Comparison of ENCODE assay signal across 1 cellular context in the genomic region with DNA sequence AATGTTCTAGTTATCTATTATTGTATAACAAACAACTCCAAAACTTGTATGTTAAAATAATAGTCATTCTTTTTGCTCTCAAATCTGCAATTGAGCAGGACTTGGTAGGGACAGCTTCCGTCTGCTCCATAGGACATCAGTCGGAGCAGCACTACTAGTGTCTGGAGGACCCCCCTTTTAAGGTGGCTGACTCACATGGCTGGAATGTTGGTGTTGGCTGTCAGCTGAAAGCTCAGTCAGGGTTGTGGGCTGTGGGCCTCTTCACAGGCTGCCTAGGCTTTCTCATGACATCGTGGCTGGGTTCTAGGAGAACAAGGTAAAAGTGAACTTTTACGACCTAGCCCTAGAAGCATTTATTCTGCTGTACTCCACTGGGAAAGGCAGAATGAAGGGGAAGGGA.
A peak's percentile ranks its signal among the peaks of the same experiment; 100 is the strongest.
TF ChIP-seq lines count a peak whose summit lies in the region.

No MANE protein-coding gene starts in this region.

TF ChIP-seq in H1, 55 proteins besides CTCF, POLR2A, EP300 and RAD21:
- TF ChIP-seq, protein P1, sequence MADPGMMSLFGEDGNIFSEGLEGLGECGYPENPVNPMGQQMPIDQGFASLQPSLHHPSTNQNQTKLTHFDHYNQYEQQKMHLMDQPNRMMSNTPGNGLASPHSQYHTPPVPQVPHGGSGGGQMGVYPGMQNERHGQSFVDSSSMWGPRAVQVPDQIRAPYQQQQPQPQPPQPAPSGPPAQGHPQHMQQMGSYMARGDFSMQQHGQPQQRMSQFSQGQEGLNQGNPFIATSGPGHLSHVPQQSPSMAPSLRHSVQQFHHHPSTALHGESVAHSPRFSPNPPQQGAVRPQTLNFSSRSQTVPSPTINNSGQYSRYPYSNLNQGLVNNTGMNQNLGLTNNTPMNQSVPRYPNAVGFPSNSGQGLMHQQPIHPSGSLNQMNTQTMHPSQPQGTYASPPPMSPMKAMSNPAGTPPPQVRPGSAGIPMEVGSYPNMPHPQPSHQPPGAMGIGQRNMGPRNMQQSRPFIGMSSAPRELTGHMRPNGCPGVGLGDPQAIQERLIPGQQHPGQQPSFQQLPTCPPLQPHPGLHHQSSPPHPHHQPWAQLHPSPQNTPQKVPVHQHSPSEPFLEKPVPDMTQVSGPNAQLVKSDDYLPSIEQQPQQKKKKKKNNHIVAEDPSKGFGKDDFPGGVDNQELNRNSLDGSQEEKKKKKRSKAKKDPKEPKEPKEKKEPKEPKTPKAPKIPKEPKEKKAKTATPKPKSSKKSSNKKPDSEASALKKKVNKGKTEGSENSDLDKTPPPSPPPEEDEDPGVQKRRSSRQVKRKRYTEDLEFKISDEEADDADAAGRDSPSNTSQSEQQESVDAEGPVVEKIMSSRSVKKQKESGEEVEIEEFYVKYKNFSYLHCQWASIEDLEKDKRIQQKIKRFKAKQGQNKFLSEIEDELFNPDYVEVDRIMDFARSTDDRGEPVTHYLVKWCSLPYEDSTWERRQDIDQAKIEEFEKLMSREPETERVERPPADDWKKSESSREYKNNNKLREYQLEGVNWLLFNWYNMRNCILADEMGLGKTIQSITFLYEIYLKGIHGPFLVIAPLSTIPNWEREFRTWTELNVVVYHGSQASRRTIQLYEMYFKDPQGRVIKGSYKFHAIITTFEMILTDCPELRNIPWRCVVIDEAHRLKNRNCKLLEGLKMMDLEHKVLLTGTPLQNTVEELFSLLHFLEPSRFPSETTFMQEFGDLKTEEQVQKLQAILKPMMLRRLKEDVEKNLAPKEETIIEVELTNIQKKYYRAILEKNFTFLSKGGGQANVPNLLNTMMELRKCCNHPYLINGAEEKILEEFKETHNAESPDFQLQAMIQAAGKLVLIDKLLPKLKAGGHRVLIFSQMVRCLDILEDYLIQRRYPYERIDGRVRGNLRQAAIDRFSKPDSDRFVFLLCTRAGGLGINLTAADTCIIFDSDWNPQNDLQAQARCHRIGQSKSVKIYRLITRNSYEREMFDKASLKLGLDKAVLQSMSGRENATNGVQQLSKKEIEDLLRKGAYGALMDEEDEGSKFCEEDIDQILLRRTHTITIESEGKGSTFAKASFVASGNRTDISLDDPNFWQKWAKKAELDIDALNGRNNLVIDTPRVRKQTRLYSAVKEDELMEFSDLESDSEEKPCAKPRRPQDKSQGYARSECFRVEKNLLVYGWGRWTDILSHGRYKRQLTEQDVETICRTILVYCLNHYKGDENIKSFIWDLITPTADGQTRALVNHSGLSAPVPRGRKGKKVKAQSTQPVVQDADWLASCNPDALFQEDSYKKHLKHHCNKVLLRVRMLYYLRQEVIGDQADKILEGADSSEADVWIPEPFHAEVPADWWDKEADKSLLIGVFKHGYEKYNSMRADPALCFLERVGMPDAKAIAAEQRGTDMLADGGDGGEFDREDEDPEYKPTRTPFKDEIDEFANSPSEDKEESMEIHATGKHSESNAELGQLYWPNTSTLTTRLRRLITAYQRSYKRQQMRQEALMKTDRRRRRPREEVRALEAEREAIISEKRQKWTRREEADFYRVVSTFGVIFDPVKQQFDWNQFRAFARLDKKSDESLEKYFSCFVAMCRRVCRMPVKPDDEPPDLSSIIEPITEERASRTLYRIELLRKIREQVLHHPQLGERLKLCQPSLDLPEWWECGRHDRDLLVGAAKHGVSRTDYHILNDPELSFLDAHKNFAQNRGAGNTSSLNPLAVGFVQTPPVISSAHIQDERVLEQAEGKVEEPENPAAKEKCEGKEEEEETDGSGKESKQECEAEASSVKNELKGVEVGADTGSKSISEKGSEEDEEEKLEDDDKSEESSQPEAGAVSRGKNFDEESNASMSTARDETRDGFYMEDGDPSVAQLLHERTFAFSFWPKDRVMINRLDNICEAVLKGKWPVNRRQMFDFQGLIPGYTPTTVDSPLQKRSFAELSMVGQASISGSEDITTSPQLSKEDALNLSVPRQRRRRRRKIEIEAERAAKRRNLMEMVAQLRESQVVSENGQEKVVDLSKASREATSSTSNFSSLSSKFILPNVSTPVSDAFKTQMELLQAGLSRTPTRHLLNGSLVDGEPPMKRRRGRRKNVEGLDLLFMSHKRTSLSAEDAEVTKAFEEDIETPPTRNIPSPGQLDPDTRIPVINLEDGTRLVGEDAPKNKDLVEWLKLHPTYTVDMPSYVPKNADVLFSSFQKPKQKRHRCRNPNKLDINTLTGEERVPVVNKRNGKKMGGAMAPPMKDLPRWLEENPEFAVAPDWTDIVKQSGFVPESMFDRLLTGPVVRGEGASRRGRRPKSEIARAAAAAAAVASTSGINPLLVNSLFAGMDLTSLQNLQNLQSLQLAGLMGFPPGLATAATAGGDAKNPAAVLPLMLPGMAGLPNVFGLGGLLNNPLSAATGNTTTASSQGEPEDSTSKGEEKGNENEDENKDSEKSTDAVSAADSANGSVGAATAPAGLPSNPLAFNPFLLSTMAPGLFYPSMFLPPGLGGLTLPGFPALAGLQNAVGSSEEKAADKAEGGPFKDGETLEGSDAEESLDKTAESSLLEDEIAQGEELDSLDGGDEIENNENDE (IDR thresholded peaks at IDR 0.05; ENCODE audit: insufficient replicate concordance, low read length): no peak
- TF ChIP-seq TEAD4 (IDR thresholded peaks at IDR 0.05; ENCODE audit: low read depth, low read length) (peak; percentile 88), FOSL1 (IDR thresholded peaks at IDR 0.05; ENCODE audit: insufficient read depth, low read depth, low read length) (0 out of 2 replicates have a peak, but pooled peaks have one; percentile 28), POLR2AphosphoS5 (IDR thresholded peaks at IDR 0.05; ENCODE audit: low read depth, low read length) (no peak), JUND (IDR thresholded peaks at IDR 0.05; ENCODE audit: low read length) (peak; percentile 95), ZNF274 (IDR thresholded peaks at IDR 0.05; ENCODE audit: borderline replicate concordance, extremely low read depth, low read length) (no peak), JUN (IDR thresholded peaks at IDR 0.05; ENCODE audit: low read depth, low read length) (peak; percentile 87), POU5F1 (IDR thresholded peaks at IDR 0.05; ENCODE audit: low read depth, low read length) (no peak), CEBPB (IDR thresholded peaks at IDR 0.05; ENCODE audit: low read depth, low read length) (no peak), NANOG (IDR thresholded peaks at IDR 0.05; ENCODE audit: insufficient read depth, low read depth, low read length, poor library complexity, severe bottlenecking) (no peak), GTF2F1 (IDR thresholded peaks at IDR 0.05; ENCODE audit: borderline replicate concordance, low read depth, low read length) (no peak), SUZ12 (IDR thresholded peaks at IDR 0.05; ENCODE audit: low read length) (no peak), CBX8 (IDR thresholded peaks at IDR 0.05; ENCODE audit: borderline replicate concordance, low read depth, low read length) (no peak), SIRT6 (IDR thresholded peaks at IDR 0.05; ENCODE audit: low read length) (no peak), BCL11A (IDR thresholded peaks at IDR 0.05; ENCODE audit: low read depth in 2 of 2, low read length in 2 of 2) (no peak), CREB1 (IDR thresholded peaks at IDR 0.05) (no peak), RXRA (IDR thresholded peaks at IDR 0.05; ENCODE audit: insufficient read depth, low read depth, low read length) (no peak), SP2 (IDR thresholded peaks at IDR 0.05; ENCODE audit: low read length) (no peak), ASH2L (IDR thresholded peaks at IDR 0.05; ENCODE audit: low read length) (no peak), TAF7 (optimal IDR thresholded peaks at IDR 0.05; ENCODE audit: borderline replicate concordance, low read depth, low read length) (no peak), KDM4A (IDR thresholded peaks at IDR 0.05; ENCODE audit: low read depth, low read length, severe bottlenecking) (no peak), SP4 (IDR thresholded peaks at IDR 0.05; ENCODE audit: low read length) (no peak), NRF1 (IDR thresholded peaks at IDR 0.05; ENCODE audit: low read depth, low read length) (no peak), GABPA (IDR thresholded peaks at IDR 0.05; ENCODE audit: borderline replicate concordance, insufficient read depth, low read length) (no peak), EZH2 (IDR thresholded peaks at IDR 0.05; ENCODE audit: low read depth, low read length, severe bottlenecking) (no peak)
